Comparison of ENCODE assay signal across 8 cellular contexts in genomic region chr10:97407211-97407951, GRCh38.
A peak's percentile ranks its signal among the peaks of the same experiment; 100 is the strongest.
DNase-seq lines count a peak whose midpoint lies in the region; ATAC-seq lines count a peak whose summit lies in the region.

No MANE protein-coding gene starts in this region.

- DNase-seq in C1 segment of cervical spinal cord (lab: John Stamatoyannopoulos, UW) (peak in 9 of 14 donors; percentile 14 to 58 (median 29)), NCI-H2171 treated with DMSO at 0.1 percent for 48 hours (lab: John Stamatoyannopoulos, UW) (peak; percentile 77), UCSD-AML1 (lab: John Stamatoyannopoulos, UW; ENCODE audit: unreplicated experiment) (peak; percentile 76), caudate nucleus (lab: John Stamatoyannopoulos, UW) (peak in 22 of 61 donors; percentile 9 to 63 (median 30)), iPS-NIHi11 (ENCODE audit: low spot score) (peak; percentile 85)
- DNase-seq in stimulated activated CD4-positive, alpha-beta T cell treated with anti-CD3 and anti-CD28 coated beads, Interleukin-1b, Interleukin-23, amount 100 ng/mL, for 4 hours (ENCODE audit: low read depth in 2 of 2): peak; percentile 36 to 51

- peak overlapping the region; percentile 23 for H3K27ac ChIP-seq in caudate nucleus (ENCODE audit: low read depth, low read length)

- ATAC-seq in GM19035 (IDR thresholded peaks at IDR 0.05; ENCODE audit: unreplicated experiment) (peak; percentile 95), HG03139 (IDR thresholded peaks at IDR 0.05; ENCODE audit: unreplicated experiment) (peak; percentile 79)
